In genomic region chr1:112762541-112763141, GRCh38 we compare ENCODE assay signal across 12 cellular contexts. TPM values are rescaled to one million over a fixed set of nuclear protein-coding genes. Genes with fewer than 3 reads are reported as not detected.
A peak's percentile ranks its signal among the peaks of the same experiment; 100 is the strongest.
DNase-seq lines count a peak whose midpoint lies in the region; ATAC-seq and TF ChIP-seq lines count a peak whose summit lies in the region.
"Had no signal": no experiment of that assay in that cellular context is flagged by ENCODE, and none has a peak within 500 bp of the region (broad histone marks: within the 10 kb centered on the region; RNA-seq: fewer than 3 reads in every experiment).

No MANE protein-coding gene starts in this region.

- H3K4me3 Mint-ChIP-seq in activated T-helper 2 cell treated with anti-CD3 and anti-CD28 coated beads, Interferon-gamma antibody, Interleukin-2, Interleukin-4, amounts not matched to agents 10 μg/mL and 5 μg/mL and 100 μg/mL, durations not matched to agents 14 hours and 24 hours and 36 hours (ENCODE audit: low read depth): no peak overlapping the region

- DNase-seq in DMS79 treated with DMSO at 0.1 percent for 48 hours (lab: John Stamatoyannopoulos, UW) (peak; percentile 45), NCI-H82 (lab: John Stamatoyannopoulos, UW) (peak; percentile 98), epithelial cell of prostate (ENCODE audit: low read depth, low spot score) (no peak), osteoblast (ENCODE audit: insufficient read length, low spot score, missing footprints) (peak; percentile 82), left lobe of liver (ENCODE audit: low spot score) (no peak), medulla oblongata (ENCODE audit: extremely low spot score) (no peak), 8988T (no peak)
- no peak for DNase-seq in activated T-helper 2 cell treated with anti-CD3 and anti-CD28 coated beads, Interferon-gamma antibody, Interleukin-2, Interleukin-4, amounts not matched to agents 10 μg/mL and 5 μg/mL and 100 μg/mL, durations not matched to agents 14 hours and 24 hours and 36 hours (ENCODE audit: low spot score)
- DNase-seq: head of caudate nucleus, NCI-H146, uterus had no signal

- no peak overlapping the region for H3K4me3 ChIP-seq in osteoblast (ENCODE audit: insufficient read depth, low read length)
- H3K4me3 ChIP-seq: SK-N-MC, uterus had no signal

- no peaks in the 10 kb centered on the region for H4K20me1 ChIP-seq in osteoblast (ENCODE audit: insufficient read depth, low read length)

- peak overlapping the region; percentile 1 for H3K4me2 ChIP-seq in osteoblast (ENCODE audit: insufficient read depth, low read length)

- no peaks in the 10 kb centered on the region for H3K9me3 Mint-ChIP-seq in activated T-helper 2 cell treated with anti-CD3 and anti-CD28 coated beads, Interferon-gamma antibody, Interleukin-2, Interleukin-4, amounts not matched to agents 10 μg/mL and 5 μg/mL and 100 μg/mL, durations not matched to agents 14 hours and 24 hours and 36 hours

- H3K79me2 ChIP-seq in osteoblast (ENCODE audit: insufficient read depth, low read length): no peaks in the 10 kb centered on the region

- ATAC-seq in left lobe of liver: no peak

- no peak for TF ChIP-seq CTCF in osteoblast (IDR thresholded peaks at IDR 0.05; ENCODE audit: extremely low read depth, low read depth, low read length)

- H3K27me3 ChIP-seq in osteoblast (ENCODE audit: insufficient read depth, low read length): no peaks in the 10 kb centered on the region
- H3K27me3 ChIP-seq: uterus had no signal

- no peaks in the 10 kb centered on the region for H3K36me3 ChIP-seq in osteoblast (ENCODE audit: insufficient read depth, low read length)
- H3K36me3 ChIP-seq: uterus had no signal

- H3K9me3 ChIP-seq in osteoblast (ENCODE audit: low read depth, low read length): no peaks in the 10 kb centered on the region
- H3K9me3 ChIP-seq: uterus had no signal

- no peak overlapping the region for H3K27ac Mint-ChIP-seq in activated T-helper 2 cell treated with anti-CD3 and anti-CD28 coated beads, Interferon-gamma antibody, Interleukin-2, Interleukin-4, amounts not matched to agents 10 μg/mL and 5 μg/mL and 100 μg/mL, durations not matched to agents 14 hours and 24 hours and 36 hours

- H3K27me3 Mint-ChIP-seq in activated T-helper 2 cell treated with anti-CD3 and anti-CD28 coated beads, Interferon-gamma antibody, Interleukin-2, Interleukin-4, amounts not matched to agents 10 μg/mL and 5 μg/mL and 100 μg/mL, durations not matched to agents 14 hours and 24 hours and 36 hours (ENCODE audit: low read depth): peaks cover 14% of the 10 kb centered on the region

- H3K4me1 Mint-ChIP-seq in activated T-helper 2 cell treated with anti-CD3 and anti-CD28 coated beads, Interferon-gamma antibody, Interleukin-2, Interleukin-4, amounts not matched to agents 10 μg/mL and 5 μg/mL and 100 μg/mL, durations not matched to agents 14 hours and 24 hours and 36 hours (ENCODE audit: low read depth): peaks cover 2% of the 10 kb centered on the region

- intact Hi-C loops in activated T-helper 2 cell treated with anti-CD3 and anti-CD28 coated beads, Interferon-gamma antibody, Interleukin-2, Interleukin-4, amounts not matched to agents 10 μg/mL and 5 μg/mL and 100 μg/mL, durations not matched to agents 14 hours and 24 hours and 36 hours (cut with micrococcal nuclease): no loop called here

- H3K27ac ChIP-seq in epithelial cell of prostate: peak overlapping the region; percentile 85
- H3K27ac ChIP-seq in osteoblast (ENCODE audit: low read depth, low read length): no peak overlapping the region
- H3K27ac ChIP-seq: SK-N-MC, uterus had no signal

- H3K36me3 Mint-ChIP-seq in activated T-helper 2 cell treated with anti-CD3 and anti-CD28 coated beads, Interferon-gamma antibody, Interleukin-2, Interleukin-4, amounts not matched to agents 10 μg/mL and 5 μg/mL and 100 μg/mL, durations not matched to agents 14 hours and 24 hours and 36 hours (ENCODE audit: low read depth): no peaks in the 10 kb centered on the region

- H2AFZ ChIP-seq in osteoblast (ENCODE audit: low read length): peak overlapping the region; percentile 88

- H3K4me1 ChIP-seq in osteoblast (ENCODE audit: insufficient read depth, low read length): peaks cover 10% of the 10 kb centered on the region
- H3K4me1 ChIP-seq: uterus had no signal

RNA-seq across cellular contexts. Expression of gene PPM1J, which starts 47.5 kb away (rescaled TPM):
- total RNA-seq in osteoblast (0.59 and 1.1 TPM in 2 replicates), left lobe of liver (0.33 TPM)
- 0.59 and 0.67 TPM in 2 replicates for total RNA-seq in activated T-helper 2 cell treated with anti-CD3 and anti-CD28 coated beads, Interferon-gamma antibody, Interleukin-2, Interleukin-4, amounts not matched to agents 10 μg/mL and 5 μg/mL and 100 μg/mL, durations not matched to agents 14 hours and 24 hours and 36 hours

RNA-seq across cellular contexts. Expression of gene RHOC, which starts 55.7 kb away (rescaled TPM):
- total RNA-seq in osteoblast: 276 and 325 TPM in 2 replicates
- 68.7 and 74.7 TPM in 2 replicates for total RNA-seq in activated T-helper 2 cell treated with anti-CD3 and anti-CD28 coated beads, Interferon-gamma antibody, Interleukin-2, Interleukin-4, amounts not matched to agents 10 μg/mL and 5 μg/mL and 100 μg/mL, durations not matched to agents 14 hours and 24 hours and 36 hours
- 55.3 TPM for total RNA-seq in left lobe of liver

Comparison
In these comparisons a context has a peak if more than half of its experiments do, and no peak if none do; other contexts are left out.
1. DNase-seq: peak in DMS79 treated with DMSO at 0.1 percent for 48 hours (single experiment), NCI-H82 (single experiment) and osteoblast (single experiment); none in epithelial cell of prostate (single experiment), activated T-helper 2 cell treated with anti-CD3 and anti-CD28 coated beads, Interferon-gamma antibody, Interleukin-2, Interleukin-4, amounts not matched to agents 10 μg/mL and 5 μg/mL and 100 μg/mL, durations not matched to agents 14 hours and 24 hours and 36 hours (single experiment), left lobe of liver (single experiment), medulla oblongata (single experiment) and 8988T (single experiment).